Comparison of ENCODE assay signal across 1 cellular context in genomic region chr5:129094924-129095797, GRCh38.
A peak's percentile ranks its signal among the peaks of the same experiment; 100 is the strongest.
TF ChIP-seq lines count a peak whose summit lies in the region.

No MANE protein-coding gene starts in this region.

TF ChIP-seq in K562, 482 proteins besides CTCF, POLR2A, EP300 and RAD21 (continued from another document and continues in another):
- TF ChIP-seq ELK1 (CRISPR knock-in tag; IDR thresholded peaks at IDR 0.05), result no peak
- TF ChIP-seq PHF21A (IDR thresholded peaks at IDR 0.05; ENCODE audit: borderline replicate concordance, low read depth), result no peak
- TF ChIP-seq STAG1 (CRISPR knock-in tag; IDR thresholded peaks at IDR 0.05; ENCODE audit: borderline replicate concordance), result no peak
- TF ChIP-seq UBTF (IDR thresholded peaks at IDR 0.05; ENCODE audit: borderline replicate concordance in 1 of 2, low read depth in 2 of 2, low read length in 2 of 2), result peak in 1 of 2 experiments; percentile 39; a peak in 1 of 4 replicates
- no peak for TF ChIP-seq E2F5 (CRISPR knock-in tag; IDR thresholded peaks at IDR 0.05)
- TF ChIP-seq DIDO1 (tag; IDR thresholded peaks at IDR 0.05; ENCODE audit: low read depth), result no peak
- no peak for TF ChIP-seq BHLHE40 (IDR thresholded peaks at IDR 0.05; ENCODE audit: low read length)
- no peak for TF ChIP-seq MIER1 (IDR thresholded peaks at IDR 0.05; ENCODE audit: low read depth)
- TF ChIP-seq TARDBP (IDR thresholded peaks at IDR 0.05), result no peak
- TF ChIP-seq MITF (IDR thresholded peaks at IDR 0.05), result no peak
- TF ChIP-seq PHF8 (IDR thresholded peaks at IDR 0.05; ENCODE audit: borderline replicate concordance, low read length), result no peak
- TF ChIP-seq DACH1 (IDR thresholded peaks at IDR 0.05; ENCODE audit: partially characterized antibody), result peak; percentile 76
- TF ChIP-seq ZNF695 (CRISPR knock-in tag; IDR thresholded peaks at IDR 0.05), result no peak
- no peak for TF ChIP-seq CHCHD3 (CRISPR knock-in tag; IDR thresholded peaks at IDR 0.05)
- TF ChIP-seq MAFK (IDR thresholded peaks at IDR 0.05; ENCODE audit: low read length), result no peak
- TF ChIP-seq ZSCAN29 (IDR thresholded peaks at IDR 0.05), result no peak
- no peak for TF ChIP-seq CGGBP1 (CRISPR knock-in tag; IDR thresholded peaks at IDR 0.05)
- no peak for TF ChIP-seq TCF3 (CRISPR knock-in tag; IDR thresholded peaks at IDR 0.05)
- TF ChIP-seq MEF2D (tag; conservative IDR thresholded peaks at IDR 0.05; ENCODE audit: low read depth), result no peak
- peak; percentile 53 for TF ChIP-seq SAP30 (IDR thresholded peaks at IDR 0.05; ENCODE audit: borderline replicate concordance, insufficient read depth, low read depth, low read length, poor library complexity, severe bottlenecking)
- TF ChIP-seq ZNF398 (CRISPR knock-in tag; IDR thresholded peaks at IDR 0.05), result no peak
- no peak for TF ChIP-seq SRSF7 (optimal IDR thresholded peaks at IDR 0.05; ENCODE audit: low read depth, low read length)
- no peak for TF ChIP-seq PTRF (tag; IDR thresholded peaks at IDR 0.05)
- TF ChIP-seq ZBTB26 (CRISPR knock-in tag; IDR thresholded peaks at IDR 0.05), result no peak
- no peak for TF ChIP-seq ZNF518B (CRISPR knock-in tag; IDR thresholded peaks at IDR 0.05)
- TF ChIP-seq ZNF277 (CRISPR knock-in tag; IDR thresholded peaks at IDR 0.05; ENCODE audit: borderline replicate concordance), result no peak
- no peak for TF ChIP-seq E2F1 (CRISPR knock-in tag; IDR thresholded peaks at IDR 0.05)
- TF ChIP-seq ZNF668 (CRISPR knock-in tag; IDR thresholded peaks at IDR 0.05), result no peak
- TF ChIP-seq TRIM25 (IDR thresholded peaks at IDR 0.05; ENCODE audit: borderline replicate concordance), result no peak
- no peak for TF ChIP-seq U2AF2 (optimal IDR thresholded peaks at IDR 0.05; ENCODE audit: low read depth, low read length)
- no peak for TF ChIP-seq ZNF324 (CRISPR knock-in tag; IDR thresholded peaks at IDR 0.05)
- TF ChIP-seq ZBTB33 (CRISPR knock-in tag; IDR thresholded peaks at IDR 0.05), result no peak
- TF ChIP-seq TEAD1 (CRISPR knock-in tag; IDR thresholded peaks at IDR 0.05), result 0 out of 4 replicates have a peak, but pooled peaks of 1 of the 2 experiments have one; percentile 11
- TF ChIP-seq ERF (CRISPR knock-in tag; IDR thresholded peaks at IDR 0.05), result peak; percentile 47; the same call in 1 of the 2 replicates
- TF ChIP-seq SRSF1 (IDR thresholded peaks at IDR 0.05; ENCODE audit: low read depth, low read length), result no peak
- no peak for TF ChIP-seq OTX1 (CRISPR knock-in tag; IDR thresholded peaks at IDR 0.05)
- TF ChIP-seq L3MBTL2 (IDR thresholded peaks at IDR 0.05), result peak; percentile 10; the same call in 1 of the 2 replicates
- no peak for TF ChIP-seq TRIM28 (IDR thresholded peaks at IDR 0.05)
- no peak for TF ChIP-seq MAFF (IDR thresholded peaks at IDR 0.05; ENCODE audit: low read length)
- no peak for TF ChIP-seq FOXP1 (CRISPR knock-in tag; IDR thresholded peaks at IDR 0.05)
- TF ChIP-seq SPI1 (IDR thresholded peaks at IDR 0.05; ENCODE audit: borderline replicate concordance, low read depth, low read length), result no peak
- 0 out of 2 replicates have a peak, but pooled peaks have one; percentile 35 for TF ChIP-seq NFRKB (IDR thresholded peaks at IDR 0.05; ENCODE audit: low read depth)
- 0 out of 2 replicates have a peak, but pooled peaks have one; percentile 45 for TF ChIP-seq HIVEP1 (CRISPR knock-in tag; IDR thresholded peaks at IDR 0.05)
